9 cellular contexts compared by ENCODE assay signal in the genomic region with DNA sequence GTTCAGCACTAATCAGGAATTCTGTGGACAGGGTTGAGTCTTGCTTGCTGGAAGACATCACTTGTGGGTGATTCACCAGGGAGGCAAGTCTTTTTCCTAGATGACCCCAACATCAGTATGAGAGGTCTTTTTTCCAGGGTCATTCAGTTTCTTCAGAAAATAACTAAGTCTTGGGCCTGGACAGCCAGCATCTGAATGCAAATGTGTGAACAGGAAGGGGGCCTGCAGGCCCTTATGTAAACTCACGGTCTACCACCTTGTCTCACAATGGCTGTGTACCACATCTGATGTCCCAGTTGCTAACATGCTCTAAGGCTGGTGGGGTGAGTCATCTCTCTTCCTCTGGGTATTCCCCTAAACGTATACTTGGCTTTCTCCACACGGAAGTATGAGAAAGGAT.
DNase-seq lines count a peak whose midpoint lies in the region; ATAC-seq, FAIRE-seq and TF ChIP-seq lines count a peak whose summit lies in the region.
"Had no signal": no experiment of that assay in that cellular context is flagged by ENCODE, and none has a peak within 500 bp of the region (broad histone marks: within the 10 kb centered on the region; RNA-seq: fewer than 3 reads in every experiment).

No MANE protein-coding gene starts in this region.

- no peak for TF ChIP-seq POLR2A in A549 (IDR thresholded peaks at IDR 0.05; ENCODE audit: low read length)

- peak overlapping the region in 1 of 2 experiments; percentile 58; a peak in 1 of 6 replicates for H3K27ac ChIP-seq in A549

- TF ChIP-seq RAD21 in A549 (conservative IDR thresholded peaks at IDR 0.05 in 1 of 2, IDR thresholded peaks at IDR 0.05 in 1 of 2): no peak

- no peak overlapping the region for H3K4me3 Mint-ChIP-seq in stimulated activated naive CD8-positive, alpha-beta T cell treated with anti-CD3 and anti-CD28 coated beads, Interleukin-15, Interleukin-2, amounts not matched to agents 100 ng/mL and 50 ng/mL, for 24 hours

- no peak for FAIRE-seq in A549 (lab: Jason Lieb, UNC)

- H3K4me3 ChIP-seq in A549: no peak overlapping the region

- no peaks in the 10 kb centered on the region for H3K9me3 ChIP-seq in A549

- peaks cover 11% of the 10 kb centered on the region; the same call in 2 of the 3 replicates for H3K4me1 ChIP-seq in A549

- no peaks in the 10 kb centered on the region for H3K9me3 Mint-ChIP-seq in stimulated activated naive CD8-positive, alpha-beta T cell treated with anti-CD3 and anti-CD28 coated beads, Interleukin-15, Interleukin-2, amounts not matched to agents 100 ng/mL and 50 ng/mL, for 24 hours

- H3K4me1 Mint-ChIP-seq in stimulated activated naive CD8-positive, alpha-beta T cell treated with anti-CD3 and anti-CD28 coated beads, Interleukin-15, Interleukin-2, amounts not matched to agents 100 ng/mL and 50 ng/mL, for 24 hours (ENCODE audit: low read depth): peaks cover 11% of the 10 kb centered on the region

- peak overlapping the region; percentile 81 for H3K27ac Mint-ChIP-seq in stimulated activated naive CD8-positive, alpha-beta T cell treated with anti-CD3 and anti-CD28 coated beads, Interleukin-15, Interleukin-2, amounts not matched to agents 100 ng/mL and 50 ng/mL, for 24 hours

- peaks cover 39% of the 10 kb centered on the region for H3K36me3 Mint-ChIP-seq in stimulated activated naive CD8-positive, alpha-beta T cell treated with anti-CD3 and anti-CD28 coated beads, Interleukin-15, Interleukin-2, amounts not matched to agents 100 ng/mL and 50 ng/mL, for 24 hours (ENCODE audit: low read depth)

- POLR2A ChIA-PET in A549 (lab: Yijun Ruan, JAX): no interaction called here

- 40% methylated on average over 3 of the region's 3 CpGs for WGBS in A549 (ENCODE audit: missing lambda C conversion rate)

- TF ChIP-seq EP300 in A549 (IDR thresholded peaks at IDR 0.05): no peak

- no peaks in the 10 kb centered on the region for H3K27me3 Mint-ChIP-seq in stimulated activated naive CD8-positive, alpha-beta T cell treated with anti-CD3 and anti-CD28 coated beads, Interleukin-15, Interleukin-2, amounts not matched to agents 100 ng/mL and 50 ng/mL, for 24 hours

- no peak for TF ChIP-seq CTCF in A549 (IDR thresholded peaks at IDR 0.05)

- peak overlapping the region; percentile 12; the same call in 2 of the 3 replicates for H3K4me2 ChIP-seq in A549

- DNase-seq in A549 (ENCODE audit: low read depth in 1 of 2, low spot score in 1 of 2) (peak; percentile 66 to 67), hepatic stellate cell (ENCODE audit: low spot score) (peak; percentile 49), foreskin melanocyte (no peak), NCI-H524 (lab: John Stamatoyannopoulos, UW) (no peak)
- peak; percentile 59 for DNase-seq in activated CD8-positive, alpha-beta memory T cell treated with anti-CD3 and anti-CD28 coated beads for 24 hours
- DNase-seq: DND-41 had no signal

- ATAC-seq in A549 (peak; percentile 85 to 92), GM19372 (IDR thresholded peaks at IDR 0.05; ENCODE audit: low read depth, unreplicated experiment) (peak; percentile 99), HG03457 (IDR thresholded peaks at IDR 0.05; ENCODE audit: unreplicated experiment) (peak; percentile 92)

- CTCF ChIA-PET in A549 (lab: Yijun Ruan, JAX): no interaction called here

TF ChIP-seq in A549, 52 proteins besides CTCF, POLR2A, EP300 and RAD21:
- TF ChIP-seq FOSL2 (IDR thresholded peaks at IDR 0.05): no peak
- TF ChIP-seq FOSL2 (CRISPR knock-in tag; IDR thresholded peaks at IDR 0.05): peak; percentile 75
- TF ChIP-seq KDM5A (IDR thresholded peaks at IDR 0.05): no peak

Comparison
In these comparisons a context has a peak if more than half of its experiments do, and no peak if none do; other contexts are left out.
1. DNase-seq: peak in A549 (2 of 2), activated CD8-positive, alpha-beta memory T cell treated with anti-CD3 and anti-CD28 coated beads for 24 hours (single experiment) and hepatic stellate cell (single experiment); none in foreskin melanocyte (single experiment) and NCI-H524 (0 of 2).
2. Peak in every context shown above with its lines, with median percentiles within 50 percentile points of each other: ATAC-seq.